In the genomic region with DNA sequence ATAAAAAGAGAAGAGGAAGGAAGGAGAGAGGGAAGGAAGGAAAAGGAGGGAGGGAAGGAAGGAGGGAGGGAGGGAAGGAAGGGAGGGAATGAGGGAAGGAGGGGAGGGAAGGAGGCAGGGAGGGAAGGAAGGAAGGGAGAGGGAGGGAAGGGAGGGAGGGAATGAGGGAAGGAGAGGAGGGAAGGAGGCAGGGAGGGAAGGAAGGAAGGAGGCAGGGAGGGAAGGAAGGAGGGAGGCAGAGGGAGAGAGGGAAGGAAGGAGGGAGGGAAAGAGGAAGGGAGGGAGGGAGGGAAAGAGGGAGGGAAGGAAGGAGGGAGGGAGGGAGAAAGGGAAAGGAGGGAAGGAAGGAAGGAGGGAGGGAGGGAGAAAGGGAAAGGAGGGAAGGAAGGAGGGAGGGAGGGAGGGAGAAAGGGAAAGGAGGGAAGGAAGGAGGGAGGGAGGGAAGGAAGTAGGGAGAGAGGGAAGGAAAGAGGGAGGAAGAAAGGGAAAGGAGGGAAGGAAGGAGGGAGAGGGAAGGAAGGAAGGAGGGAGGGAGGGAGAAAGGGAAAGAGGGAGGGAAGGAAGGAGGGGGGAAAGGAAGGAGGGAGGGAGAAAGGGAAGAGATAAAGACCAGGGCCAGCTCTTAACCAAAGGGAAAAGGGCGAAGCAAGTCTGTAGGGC, we compare ENCODE assay signal across 17 cellular contexts. TPM values are rescaled to one million over a fixed set of nuclear protein-coding genes. Genes with fewer than 3 reads are reported as not detected.
DNase-seq lines count a peak whose midpoint lies in the region; ATAC-seq, FAIRE-seq and TF ChIP-seq lines count a peak whose summit lies in the region.
"Had no signal": no experiment of that assay in that cellular context is flagged by ENCODE, and none has a peak within 500 bp of the region (broad histone marks: within the 10 kb centered on the region; RNA-seq: fewer than 3 reads in every experiment).

No MANE protein-coding gene starts in this region.

- CTCF ChIA-PET in IMR-90 (lab: Yijun Ruan, JAX) (interaction anchor here (0.7 to 1.1 kb wide), 2 partner anchors 125 to 133 kb away, joined by 3 to 5 read pairs; no protein-coding TSS in a partner anchor), H1 (lab: Charles Lee; ENCODE audit: partially characterized antibody) (interaction anchor here (0.7 to 11.6 kb wide), 17 partner anchors 15 to 203 kb away, joined by 3 to 132 read pairs (median 4); no protein-coding TSS in a partner anchor)

- H2BK15ac ChIP-seq in IMR-90 (ENCODE audit: low read depth, low read length), result no peak overlapping the region
- H2BK15ac ChIP-seq in H1 (ENCODE audit: low read length), result no peak overlapping the region

- no peak overlapping the region for H2BK20ac ChIP-seq in IMR-90 (ENCODE audit: low read depth, low read length)
- H2BK20ac ChIP-seq in H1 (ENCODE audit: low read length), result no peak overlapping the region

- H3K9me3 ChIP-seq in heart right ventricle, result no peaks in the 10 kb centered on the region
- H3K9me3 ChIP-seq in IMR-90 (ENCODE audit: control insufficient read depth, insufficient read depth, low read length), result no peaks in the 10 kb centered on the region
- H3K9me3 ChIP-seq in H1 (ENCODE audit: insufficient read depth in 2 of 2, low read depth in 1 of 2, low read length in 1 of 2), result no peaks in the 10 kb centered on the region

- in situ Hi-C loops in IMR-90 (cut with MboI; ENCODE audit: low sequenced_read_pairs), result loop anchor here (10.0 to 25.0 kb wide), 2 partner anchors 339 to 358 kb away; a partner anchor contains a TSS

- TF ChIP-seq CTCF in heart right ventricle (IDR thresholded peaks at IDR 0.05) (no peak), IMR-90 (conservative IDR thresholded peaks at IDR 0.05; ENCODE audit: low read depth, low read length) (no peak), H1 (IDR thresholded peaks at IDR 0.05; ENCODE audit: control extremely low read depth in 1 of 3, insufficient read depth in 1 of 3, low read depth in 1 of 3, low read length in 3 of 3) (no peak), D721Med (IDR thresholded peaks at IDR 0.05; ENCODE audit: insufficient read depth, missing control alignments) (no peak)

- H3K4me1 ChIP-seq in heart right ventricle, result peaks cover 0 to 22% (median 0%) of the 10 kb centered on the region in 9 donors
- H3K4me1 ChIP-seq in IMR-90 (ENCODE audit: control insufficient read depth, insufficient read depth, low read length), result no peaks in the 10 kb centered on the region
- H3K4me1 ChIP-seq in H1 (replicated peaks in 1 of 4; ENCODE audit: control insufficient read depth in 3 of 4, insufficient read depth in 4 of 4, low read length in 3 of 4), result 0 out of 7 replicates have a peak, but pooled peaks cover 0 to 2% (median 0%) of the 10 kb centered on the region in 4 experiments

- TF ChIP-seq EP300 in H1 (IDR thresholded peaks at IDR 0.05; ENCODE audit: borderline replicate concordance in 1 of 2, low read depth in 2 of 2, low read length in 2 of 2), result no peak

- no peak overlapping the region for H3K14ac ChIP-seq in IMR-90 (replicated peaks; ENCODE audit: low read depth, low read length)
- no peak overlapping the region for H3K14ac ChIP-seq in H1 (ENCODE audit: insufficient read length)

- H4K20me1 ChIP-seq in IMR-90 (ENCODE audit: insufficient read depth, low read length) (0 out of 2 replicates have a peak, but pooled peaks cover 3% of the 10 kb centered on the region), H1 (replicated peaks in 1 of 2; ENCODE audit: control insufficient read depth in 1 of 2, insufficient read depth in 2 of 2, low read length in 2 of 2) (no peaks in the 10 kb centered on the region)

- FAIRE-seq in H1 (lab: Jason Lieb, UNC), result no peak
- no peak for FAIRE-seq in D721Med (lab: Jason Lieb, UNC)
- FAIRE-seq: A204.1 had no signal

- 0 out of 2 replicates have a peak overlapping the region, but pooled peaks have one; percentile 23 for H2BK12ac ChIP-seq in H1 (ENCODE audit: low read depth, low read length)

- H3K56ac ChIP-seq in IMR-90 (ENCODE audit: extremely low read depth, insufficient read depth, low read length), result no peak overlapping the region
- H3K56ac ChIP-seq in H1 (replicated peaks; ENCODE audit: insufficient read length, low read depth, low read length), result no peak overlapping the region

- no peak overlapping the region for H2BK120ac ChIP-seq in IMR-90 (ENCODE audit: low read depth, low read length)
- no peak overlapping the region for H2BK120ac ChIP-seq in H1 (replicated peaks; ENCODE audit: low read depth, low read length)

- dilution Hi-C loops in IMR-90 (cut with HindIII; ENCODE audit: low sequenced_read_pairs, unreplicated experiment), result no loop called here

- no peaks in the 10 kb centered on the region for H3K9me1 ChIP-seq in IMR-90 (ENCODE audit: insufficient read depth, low read length)

- no peak overlapping the region for H3K4me2 ChIP-seq in IMR-90 (ENCODE audit: low read depth, low read length)
- H3K4me2 ChIP-seq in H1 (ENCODE audit: insufficient read depth in 1 of 2, low read depth in 2 of 2, low read length in 2 of 2), result no peak overlapping the region

- peaks cover 0 to under 1% (median 0%) of the 10 kb centered on the region in 9 donors for H3K36me3 ChIP-seq in heart right ventricle
- H3K36me3 ChIP-seq in IMR-90 (ENCODE audit: control insufficient read depth, insufficient read depth, low read length), result no peaks in the 10 kb centered on the region
- H3K36me3 ChIP-seq in H1 (ENCODE audit: control insufficient read depth in 2 of 4, insufficient read depth in 4 of 4, low read length in 3 of 4), result no peaks in the 10 kb centered on the region

- H3K27ac ChIP-seq in heart right ventricle (no peak overlapping the region), IMR-90 (ENCODE audit: insufficient read depth, low read length) (no peak overlapping the region), H1 (ENCODE audit: low read depth, low read length) (no peak overlapping the region)

- no peaks in the 10 kb centered on the region for H3K79me2 ChIP-seq in H1 (ENCODE audit: control insufficient read depth in 1 of 2, insufficient read depth in 2 of 2, low read length in 2 of 2)

- H3K4me3 ChIP-seq in heart right ventricle (no peak overlapping the region), IMR-90 (ENCODE audit: insufficient read depth, low read depth, low read length) (no peak overlapping the region), H1 (ENCODE audit: extremely low read depth in 1 of 4, insufficient read depth in 2 of 4, low read depth in 3 of 4, low read length in 4 of 4) (no peak overlapping the region)

- no peak for TF ChIP-seq POLR2A in IMR-90 (IDR thresholded peaks at IDR 0.05; ENCODE audit: low read depth, low read length)
- TF ChIP-seq POLR2A in H1 (IDR thresholded peaks at IDR 0.05; ENCODE audit: control extremely low read depth in 1 of 2, low read depth in 2 of 2, low read length in 2 of 2), result no peak

- intact Hi-C loops in left cardiac atrium (cut with DNase I), result no loop called here
- intact Hi-C loops in heart right ventricle (cut with DNase I), result loop anchor here in 4 of 10 donors (5.0 to 10.0 kb wide), 3 partner anchors 137 to 339 kb away; a partner anchor contains a TSS
- intact Hi-C loops in IMR-90 (cut with micrococcal nuclease), result loop anchor here (1.0 kb wide), 2 partner anchors 136 to 338 kb away; no protein-coding TSS in a partner anchor

- H3K18ac ChIP-seq in IMR-90 (ENCODE audit: low read depth, low read length) (no peak overlapping the region), H1 (ENCODE audit: extremely low read depth, low read length) (no peak overlapping the region)

- H3K79me1 ChIP-seq in IMR-90 (ENCODE audit: low read depth in 1 of 2, low read length in 2 of 2), result peaks cover 0 to 3% of the 10 kb centered on the region in 2 experiments; a peak in 1 of 4 replicates
- no peaks in the 10 kb centered on the region for H3K79me1 ChIP-seq in H1 (ENCODE audit: low read depth, low read length)

- POLR2A ChIA-PET in IMR-90 (lab: Charles Lee; ENCODE audit: unreplicated experiment), result no interaction called here
- POLR2A ChIA-PET in H1 (lab: Charles Lee; ENCODE audit: partially characterized antibody), result interaction anchor here (0.7 to 1.2 kb wide), 3 partner anchors 10 to 209 kb away, joined by 3 to 4 read pairs (median 4); no protein-coding TSS in a partner anchor

- H3K27me3 ChIP-seq in heart right ventricle (no peaks in the 10 kb centered on the region), IMR-90 (ENCODE audit: control insufficient read depth, insufficient read depth, low read length) (no peaks in the 10 kb centered on the region), H1 (replicated peaks in 1 of 4; ENCODE audit: control insufficient read depth in 3 of 4, extremely low read depth in 1 of 4, insufficient read depth in 3 of 4, low read length in 3 of 4) (no peaks in the 10 kb centered on the region)

- no peak for TF ChIP-seq RAD21 in IMR-90 (IDR thresholded peaks at IDR 0.05; ENCODE audit: low read length)
- TF ChIP-seq RAD21 in H1 (IDR thresholded peaks at IDR 0.05 in 1 of 2, conservative IDR thresholded peaks at IDR 0.05 in 1 of 2; ENCODE audit: low read depth in 2 of 2, low read length in 2 of 2), result no peak

- no peaks in the 10 kb centered on the region; the same call in 1 of the 2 replicates for H3K23me2 ChIP-seq in H1 (ENCODE audit: low read depth, low read length)

- peak overlapping the region; percentile 50; the same call in 1 of the 2 replicates for H2AK5ac ChIP-seq in IMR-90 (ENCODE audit: low read depth, low read length)
- H2AK5ac ChIP-seq in H1 (ENCODE audit: low read depth, low read length), result peak overlapping the region; percentile 96; the same call in 1 of the 2 replicates

- no TSS peak for BruUV-seq in IMR-90 (replicated peaks; lab: Mats Ljungman, UMichigan)

- H3K4ac ChIP-seq in IMR-90 (ENCODE audit: low read depth, low read length) (no peak overlapping the region), H1 (replicated peaks; ENCODE audit: insufficient read length, low read depth, low read length) (no peak overlapping the region)

- H4K91ac ChIP-seq in IMR-90 (ENCODE audit: insufficient read depth, low read depth, low read length) (no peak overlapping the region), H1 (replicated peaks; ENCODE audit: insufficient read length, low read length) (no peak overlapping the region)

- DNase-seq in left cardiac atrium (peak; percentile 3), heart right ventricle (no peak), IMR-90 (no peak), H1 (ENCODE audit: low read depth in 1 of 2, low spot score in 2 of 2) (no peak), SIG-M5 (lab: John Stamatoyannopoulos, UW) (no peak), D721Med (ENCODE audit: insufficient read length, low spot score) (no peak)
- DNase-seq in central memory CD4-positive, alpha-beta T cell, result no peak
- DNase-seq: CD8-positive, alpha-beta memory T cell; DMS79; HCEC 1CT; NCI-H1417; NCI-H187; NCI-H2107; NCI-H510A; NCI-H774 had no signal

- WGBS in heart right ventricle, 2 donors, result 85 to 93% methylated on average over 1 of the region's 1 CpG
- no CpG with 5 or more reads among the region's 1 CpG for WGBS in IMR-90 (ENCODE audit: extremely low coverage in 2 of 2, insufficient read length in 1 of 2), 2 experiments
- WGBS in H1 (ENCODE audit: extremely low coverage in 1 of 2, insufficient coverage in 1 of 2, insufficient read length in 1 of 2, insufficient replicate concordance in 2 of 2, low coverage in 1 of 2, low lambda C conversion rate in 2 of 2, missing lambda C conversion rate in 1 of 2), 2 experiments, result no CpG with 5 or more reads among the region's 1 CpG

- no peak overlapping the region for H4K8ac ChIP-seq in IMR-90 (ENCODE audit: low read depth in 2 of 2, low read length in 2 of 2)
- no peak overlapping the region for H4K8ac ChIP-seq in H1 (ENCODE audit: extremely low read depth, insufficient read depth, low read length)

- H2AK9ac ChIP-seq in IMR-90 (replicated peaks; ENCODE audit: low read depth, low read length, poor library complexity), result no peak overlapping the region

- H2AFZ ChIP-seq in IMR-90 (replicated peaks; ENCODE audit: low read length, poor library complexity), result no peak overlapping the region
- H2AFZ ChIP-seq in H1 (ENCODE audit: low read length), result no peak overlapping the region

- H3K23ac ChIP-seq in IMR-90 (ENCODE audit: low read depth, low read length), result no peak overlapping the region
- no peak overlapping the region for H3K23ac ChIP-seq in H1 (ENCODE audit: insufficient read length)

- H2BK5ac ChIP-seq in IMR-90 (ENCODE audit: low read depth, low read length, poor library complexity, severe bottlenecking) (no peak overlapping the region), H1 (ENCODE audit: low read depth, low read length) (peak overlapping the region; percentile 44; the same call in 1 of the 2 replicates)

- H4K5ac ChIP-seq in IMR-90 (ENCODE audit: low read depth, low read length), result no peak overlapping the region
- no peak overlapping the region for H4K5ac ChIP-seq in H1 (ENCODE audit: insufficient read length, low read depth, low read length)

- no peak for ATAC-seq in left cardiac atrium
- ATAC-seq in heart right ventricle, result no peak
- no peak for ATAC-seq in IMR-90 (ENCODE audit: low read depth)

- H3K9ac ChIP-seq in IMR-90 (ENCODE audit: low read depth, low read length) (no peak overlapping the region), H1 (replicated peaks in 1 of 4; ENCODE audit: extremely low read depth in 1 of 4, low read depth in 3 of 4, low read length in 3 of 4) (no peak overlapping the region)

RNA-seq across cellular contexts. Expression of a gene that starts 5.7 kb away (rescaled TPM):
- total RNA-seq in left cardiac atrium, result 1 to 10 TPM; 4.2 to 5.6 TPM
- 1 to 10 TPM in 9 of 10 donors, under 1 TPM in 1; 0.93 to 9.3 (median 1.6) TPM for total RNA-seq in heart right ventricle
- 1 to 10 TPM; 2.9 to 3.3 TPM for polyA plus RNA-seq in heart right ventricle
- under 0.01 and 0.36 TPM in 2 replicates for total RNA-seq in IMR-90 (2012; rRNA removed)
- 0.50 and 0.77 TPM in 2 replicates for polyA plus RNA-seq in IMR-90 (2012; rRNA removed)
- polyA plus RNA-seq in IMR-90 (2012; cell fraction: cytosol; rRNA removed), result 0.41 and 0.60 TPM in 2 replicates
- polyA plus RNA-seq in IMR-90 (2012; cell fraction: nucleus; rRNA removed; ENCODE audit: low replicate concordance), result 3.3 and 4.1 TPM in 2 replicates
- 0.19 and 0.63 TPM in 2 replicates for total RNA-seq in H1 (2021; fragmentation: NEBNext Ultra II Directional; extraction: Animal tissue kit (Norgen Biotek cat#: 25700))
- 0.20 and 0.23 TPM in 2 replicates for polyA plus RNA-seq in H1 (2011; rRNA removed)
- 0.40 TPM for polyA plus RNA-seq in H1 (2011; cell fraction: cytosol; rRNA removed)
- 0.56 TPM for polyA plus RNA-seq in H1 (2011; cell fraction: nucleus; rRNA removed)
- polyA plus RNA-seq in H1 (2012, experiment 1 of 2), result 1.1 to 1.5 TPM (median 1.2 TPM) in 4 replicates
- polyA plus RNA-seq in H1 (2012, experiment 2 of 2), result 0.72 TPM
- 0.26 TPM for polyA plus RNA-seq in H1 (2013, experiment 1 of 2)
- polyA plus RNA-seq in H1 (2013, experiment 2 of 2), result 0.18 TPM
- 0.06 TPM in 1 of 2 replicates, not detected in the other for polyA minus RNA-seq in H1 (2011; rRNA and poly(A)+ RNA removed)
- polyA minus RNA-seq in H1 (2011; cell fraction: cytosol; rRNA and poly(A)+ RNA removed), result not detected
- 0.70 TPM for polyA minus RNA-seq in H1 (2011; cell fraction: nucleus; rRNA and poly(A)+ RNA removed)
- total RNA-seq: G401 had no signal

RNA-seq across cellular contexts. Expression of a gene that starts 29.9 kb away (rescaled TPM):
- 100 to 1,000 TPM; 163 to 219 TPM for total RNA-seq in left cardiac atrium
- 100 to 1,000 TPM; 182 to 239 (median 193) TPM for total RNA-seq in heart right ventricle
- polyA plus RNA-seq in heart right ventricle, result 100 to 1,000 TPM in 1 of 2 donors, 10 to 100 TPM in 1; 76.2 to 187 TPM
- 241 and 269 TPM in 2 replicates for total RNA-seq in IMR-90 (2012; rRNA removed)
- polyA plus RNA-seq in IMR-90 (2012; rRNA removed), result 292 and 321 TPM in 2 replicates
- 244 and 296 TPM in 2 replicates for polyA plus RNA-seq in IMR-90 (2012; cell fraction: cytosol; rRNA removed)
- 160 and 211 TPM in 2 replicates for polyA plus RNA-seq in IMR-90 (2012; cell fraction: nucleus; rRNA removed; ENCODE audit: low replicate concordance)
- total RNA-seq in H1 (2021; fragmentation: NEBNext Ultra II Directional; extraction: Animal tissue kit (Norgen Biotek cat#: 25700)), result 359 and 382 TPM in 2 replicates
- polyA plus RNA-seq in H1 (2011; rRNA removed), result 323 and 414 TPM in 2 replicates
- polyA plus RNA-seq in H1 (2011; cell fraction: cytosol; rRNA removed), result 380 TPM
- 274 TPM for polyA plus RNA-seq in H1 (2011; cell fraction: nucleus; rRNA removed)
- 322 to 343 TPM (median 323 TPM) in 4 replicates for polyA plus RNA-seq in H1 (2012, experiment 1 of 2)
- polyA plus RNA-seq in H1 (2012, experiment 2 of 2), result 162 TPM
- 194 TPM for polyA plus RNA-seq in H1 (2013, experiment 1 of 2)
- 197 TPM for polyA plus RNA-seq in H1 (2013, experiment 2 of 2)
- 210 and 212 TPM in 2 replicates for polyA minus RNA-seq in H1 (2011; rRNA and poly(A)+ RNA removed)
- 180 TPM for polyA minus RNA-seq in H1 (2011; cell fraction: cytosol; rRNA and poly(A)+ RNA removed)
- polyA minus RNA-seq in H1 (2011; cell fraction: nucleus; rRNA and poly(A)+ RNA removed), result 113 TPM

RNA-seq across cellular contexts. Expression of a gene that starts 50.1 kb away (rescaled TPM):
- total RNA-seq in left cardiac atrium (10 to 100 TPM; 13.8 to 14.3 TPM), heart right ventricle (10 to 100 TPM in 8 of 10 donors, 1 to 10 TPM in 2; 7.0 to 13.1 (median 10.7) TPM), IMR-90 (2012; rRNA removed) (33.9 and 37.8 TPM in 2 replicates)
- polyA plus RNA-seq in heart right ventricle (10 to 100 TPM in 1 of 2 donors, 1 to 10 TPM in 1; 8.0 to 18.5 TPM), IMR-90 (2012; rRNA removed) (23.2 and 25.2 TPM in 2 replicates), H1 (2011; rRNA removed) (40.8 and 52.9 TPM in 2 replicates)
- polyA plus RNA-seq in IMR-90 (2012; cell fraction: cytosol; rRNA removed), result 11.9 and 31.1 TPM in 2 replicates
- polyA plus RNA-seq in IMR-90 (2012; cell fraction: nucleus; rRNA removed; ENCODE audit: low replicate concordance), result 4.2 and 7.5 TPM in 2 replicates
- total RNA-seq in H1 (2021; fragmentation: NEBNext Ultra II Directional; extraction: Animal tissue kit (Norgen Biotek cat#: 25700)), result 85.4 and 90.5 TPM in 2 replicates
- polyA plus RNA-seq in H1 (2011; cell fraction: cytosol; rRNA removed), result 67.0 TPM
- 43.8 TPM for polyA plus RNA-seq in H1 (2011; cell fraction: nucleus; rRNA removed)
- 77.2 to 107 TPM (median 93.2 TPM) in 4 replicates for polyA plus RNA-seq in H1 (2012, experiment 1 of 2)
- 90.7 TPM for polyA plus RNA-seq in H1 (2012, experiment 2 of 2)
- 49.5 TPM for polyA plus RNA-seq in H1 (2013, experiment 1 of 2)
- 51.4 TPM for polyA plus RNA-seq in H1 (2013, experiment 2 of 2)
- polyA minus RNA-seq in H1 (2011; rRNA and poly(A)+ RNA removed), result 98.1 and 103 TPM in 2 replicates
- polyA minus RNA-seq in H1 (2011; cell fraction: cytosol; rRNA and poly(A)+ RNA removed), result 54.5 TPM
- 37.1 TPM for polyA minus RNA-seq in H1 (2011; cell fraction: nucleus; rRNA and poly(A)+ RNA removed)
